In genomic region chr17:58487589-58488427, GRCh38 we compare ENCODE assay signal across 8 cellular contexts. TPM values are rescaled to one million over a fixed set of nuclear protein-coding genes. Genes with fewer than 3 reads are reported as not detected.
A peak's percentile ranks its signal among the peaks of the same experiment; 100 is the strongest.
DNase-seq lines count a peak whose midpoint lies in the region; TF ChIP-seq lines count a peak whose summit lies in the region.
"Had no signal": no experiment of that assay in that cellular context is flagged by ENCODE, and none has a peak within 500 bp of the region (broad histone marks: within the 10 kb centered on the region; RNA-seq: fewer than 3 reads in every experiment).

A gene with protein sequence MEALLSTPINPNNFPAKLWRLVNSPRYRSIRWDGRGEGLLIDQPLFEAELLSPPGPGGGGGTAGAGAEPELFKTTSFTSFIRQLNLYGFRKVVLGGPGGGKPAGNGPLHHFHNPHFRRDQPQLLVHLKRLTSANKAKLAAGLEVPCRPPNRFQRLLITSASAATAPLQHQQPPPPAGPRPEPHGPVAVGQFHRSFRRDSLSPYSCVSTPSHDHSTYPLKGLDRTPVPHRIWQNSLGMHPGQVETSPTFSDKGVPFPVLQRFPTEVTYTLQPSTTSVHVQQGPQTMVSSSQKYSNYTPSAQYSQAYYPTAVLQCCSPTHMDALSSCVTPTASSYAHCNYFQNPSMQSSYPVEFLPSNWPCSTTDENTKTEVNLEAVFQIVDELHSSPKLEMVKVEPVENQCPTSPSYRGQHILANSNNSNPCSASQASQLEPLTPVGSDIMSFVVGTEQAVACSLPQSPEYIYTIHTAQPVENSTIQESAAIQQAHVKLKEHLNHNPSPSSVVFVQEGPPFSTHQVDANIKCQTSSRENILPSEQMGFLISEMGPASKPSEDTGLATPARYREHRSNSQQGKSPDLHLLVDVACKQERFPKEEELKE (minus strand): TSS chr17:58488408. CDS start chr17:58488274, 134 bp downstream.

- no peaks in the 10 kb centered on the region for H3K9me3 Mint-ChIP-seq in activated naive CD4-positive, alpha-beta T cell treated with anti-CD3 and anti-CD28 coated beads, Interleukin-2, amount 50 U/mL, for 24 hours

- H3K27ac Mint-ChIP-seq in activated naive CD4-positive, alpha-beta T cell treated with anti-CD3 and anti-CD28 coated beads, Interleukin-2, amount 50 U/mL, for 24 hours = peak within 1 kb of the TSS; percentile 23

- WGBS in thymus = 24% methylated on average over 98 of the region's 98 CpGs

- H3K4me1 Mint-ChIP-seq in activated naive CD4-positive, alpha-beta T cell treated with anti-CD3 and anti-CD28 coated beads, Interleukin-2, amount 50 U/mL, for 24 hours = peaks cover 19% of the 10 kb centered on the region

- no peaks in the 10 kb centered on the region for H3K27me3 ChIP-seq in Peyer's patch
- H3K27me3 ChIP-seq in thymus (ENCODE audit: control insufficient read depth, insufficient read depth) = no peaks in the 10 kb centered on the region

- H3K9me3 ChIP-seq in Peyer's patch (no peaks in the 10 kb centered on the region), thymus (ENCODE audit: control insufficient read depth) (no peaks in the 10 kb centered on the region)

- H3K4me3 ChIP-seq in Peyer's patch = peak within 1 kb of the TSS; percentile 18 to 44 (median 20)
- H3K4me3 ChIP-seq in thymus (ENCODE audit: low read length) = peak within 1 kb of the TSS; percentile 54

- peak in 4 of 6 experiments; percentile 7 to 58 (median 24) for TF ChIP-seq CTCF in Peyer's patch (IDR thresholded peaks at IDR 0.05)

- H3K27ac ChIP-seq in Peyer's patch = peak within 1 kb of the TSS in 1 of 4 donors; percentile 69
- peak within 1 kb of the TSS; percentile 36 for H3K27ac ChIP-seq in thymus (ENCODE audit: low read depth)

- TF ChIP-seq POLR2A in Peyer's patch (IDR thresholded peaks at IDR 0.05) = no peak

- H3K36me3 ChIP-seq in Peyer's patch (peaks cover 0 to 54% (median 0%) of the 10 kb centered on the region in 3 donors), thymus (ENCODE audit: control insufficient read depth, insufficient read depth) (peaks cover 23% of the 10 kb centered on the region)

- no peaks in the 10 kb centered on the region for H3K27me3 Mint-ChIP-seq in activated naive CD4-positive, alpha-beta T cell treated with anti-CD3 and anti-CD28 coated beads, Interleukin-2, amount 50 U/mL, for 24 hours

- H3K36me3 Mint-ChIP-seq in activated naive CD4-positive, alpha-beta T cell treated with anti-CD3 and anti-CD28 coated beads, Interleukin-2, amount 50 U/mL, for 24 hours = peaks cover 12% of the 10 kb centered on the region

- peak within 1 kb of the TSS; percentile 76 for H3K4me3 Mint-ChIP-seq in activated naive CD4-positive, alpha-beta T cell treated with anti-CD3 and anti-CD28 coated beads, Interleukin-2, amount 50 U/mL, for 24 hours

- DNase-seq in Peyer's patch (peak in 2 of 3 donors; percentile 80 to 87), mucosa of gallbladder (ENCODE audit: low spot score) (peak; percentile 19), NCI-H2171 treated with DMSO at 0.1 percent for 48 hours (lab: John Stamatoyannopoulos, UW) (no peak), KG1 (lab: John Stamatoyannopoulos, UW) (no peak), SKM-1 treated with dmso at 0.1 percent for 144 hours (lab: John Stamatoyannopoulos, UW; ENCODE audit: unreplicated experiment) (no peak)

- H3K4me1 ChIP-seq in Peyer's patch (peaks cover 0 to 11% (median 0%) of the 10 kb centered on the region in 4 donors), thymus (ENCODE audit: control insufficient read depth, insufficient read depth, low read length) (peaks cover 10% of the 10 kb centered on the region)

RNA-seq across cellular contexts. Expression of the gene that starts here (rescaled TPM):
- total RNA-seq in Peyer's patch = under 1 TPM in 2 of 4 donors, not detected in 2; 0.28 to 0.83 TPM
- total RNA-seq in mucosa of gallbladder = 0.09 TPM
- polyA plus RNA-seq in thymus = 0.91 TPM
- total RNA-seq: myocyte had no signal

Comparison
In these comparisons a context has a peak if more than half of its experiments do, and no peak if none do; other contexts are left out.
1. Peak in DNase-seq and H3K4me3 ChIP-seq in Peyer's patch; RNA of the gene not detected or under 1 TPM.
2. Peak in DNase-seq in mucosa of gallbladder; RNA of the gene not detected or under 1 TPM.